19 cellular contexts compared by ENCODE assay signal in genomic region chr10:79301754-79302530, GRCh38. TPM values are rescaled to one million over a fixed set of nuclear protein-coding genes. Genes with fewer than 3 reads are reported as not detected.
DNase-seq lines count a peak whose midpoint lies in the region; ATAC-seq, FAIRE-seq and TF ChIP-seq lines count a peak whose summit lies in the region.
"Had no signal": no experiment of that assay in that cellular context is flagged by ENCODE, and none has a peak within 500 bp of the region (broad histone marks: within the 10 kb centered on the region; RNA-seq: fewer than 3 reads in every experiment).

No MANE protein-coding gene starts in this region.

- peaks cover 30% of the 10 kb centered on the region for H3K36me3 Mint-ChIP-seq in mesothelial cell of epicardium

- H3K79me2 ChIP-seq in GM12878 (ENCODE audit: control insufficient read depth, insufficient read depth, low read length): no peaks in the 10 kb centered on the region

- H3K36me3 ChIP-seq in GM12878 (ENCODE audit: control insufficient read depth in 2 of 2, insufficient read depth in 2 of 2, low read length in 1 of 2): peaks cover 39 to 78% of the 10 kb centered on the region in 2 experiments

- no peaks in the 10 kb centered on the region for H3K4me1 ChIP-seq in GM12878 (ENCODE audit: control insufficient read depth, insufficient read depth, low read length)

- H3K9me3 Mint-ChIP-seq in stimulated activated naive CD8-positive, alpha-beta T cell treated with anti-CD3 and anti-CD28 coated beads, Interleukin-15, amount 100 ng/mL, for 72 hours: no peaks in the 10 kb centered on the region
- H3K9me3 Mint-ChIP-seq in mesothelial cell of epicardium: no peaks in the 10 kb centered on the region
- H3K9me3 Mint-ChIP-seq: CD4-positive, alpha-beta memory T cell had no signal

- H3K4me3 ChIP-seq in GM12878: no peak overlapping the region
- H3K4me3 ChIP-seq: SJCRH30 had no signal

- peak; percentile 27; the same call in 1 of the 2 replicates for TF ChIP-seq POLR2A in GM12878 (IDR thresholded peaks at IDR 0.05; ENCODE audit: low read depth, low read length)

- H3K4me3 Mint-ChIP-seq in stimulated activated naive CD8-positive, alpha-beta T cell treated with anti-CD3 and anti-CD28 coated beads, Interleukin-15, amount 100 ng/mL, for 72 hours: no peak overlapping the region
- H3K4me3 Mint-ChIP-seq in mesothelial cell of epicardium: no peak overlapping the region
- H3K4me3 Mint-ChIP-seq: B cell; CD4-positive, alpha-beta memory T cell had no signal

- SMC1A ChIA-PET in GM12878 (lab: Charles Lee; ENCODE audit: uncharacterized antibody, unreplicated experiment): no interaction called here

- H4K20me1 ChIP-seq in GM12878 (ENCODE audit: control insufficient read depth, insufficient read depth): no peaks in the 10 kb centered on the region

- no peak for TF ChIP-seq CTCF in GM12878 (IDR thresholded peaks at IDR 0.05 in 2 of 3, conservative IDR thresholded peaks at IDR 0.05 in 1 of 3; ENCODE audit: control insufficient read depth in 2 of 3, extremely low read depth in 1 of 3, insufficient read depth in 1 of 3, low read depth in 3 of 3, low read length in 3 of 3)
- TF ChIP-seq CTCF in mesothelial cell of epicardium (IDR thresholded peaks at IDR 0.05; ENCODE audit: unreplicated experiment): no peak

- H3K4me2 ChIP-seq in GM12878 (ENCODE audit: control insufficient read depth, insufficient read depth): no peak overlapping the region

- no peak overlapping the region for H3K27ac ChIP-seq in GM12878 (ENCODE audit: control insufficient read depth, insufficient read depth)
- H3K27ac ChIP-seq: SJCRH30 had no signal

- in situ Hi-C loops in GM12878 (cut with MboI): no loop called here

- POLR2A ChIA-PET in GM12878 (lab: Charles Lee): interaction anchor here (0.7 kb wide), 1 partner anchor 74 kb away, joined by 3 read pairs; no protein-coding TSS in a partner anchor

- CTCF ChIA-PET in GM12878 (lab: Yijun Ruan, JAX): no interaction called here

- DNase-seq in stimulated activated naive CD8-positive, alpha-beta T cell treated with anti-CD3 and anti-CD28 coated beads, Interleukin-15, amount 100 ng/mL, for 72 hours: no peak
- DNase-seq in stimulated activated naive CD8-positive, alpha-beta T cell treated with anti-CD3 and anti-CD28 coated beads, Interleukin-15, Interleukin-2, amounts not matched to agents 100 U/mL and 50 U/mL, for 24 hours: no peak
- DNase-seq in GM12878 (ENCODE audit: low read depth, low spot score) (no peak), mesothelial cell of epicardium (ENCODE audit: low spot score in 2 of 2, unreplicated experiment in 2 of 2) (no peak), posterior vena cava (ENCODE audit: low spot score) (no peak), NCI-H1417 (lab: John Stamatoyannopoulos, UW) (no peak)
- DNase-seq: ACHN; CD4-positive, alpha-beta memory T cell; DMS79; HCEC 1CT; NCI-H1417 treated with DMSO at 0.1 percent for 48 hours; NCI-H2107; NCI-H226; NCI-H526 treated with DMSO at 0.1 percent for 48 hours; SJCRH30 had no signal

- H3K27me3 Mint-ChIP-seq in stimulated activated naive CD8-positive, alpha-beta T cell treated with anti-CD3 and anti-CD28 coated beads, Interleukin-15, amount 100 ng/mL, for 72 hours: no peaks in the 10 kb centered on the region
- H3K27me3 Mint-ChIP-seq in mesothelial cell of epicardium (ENCODE audit: low read depth): no peaks in the 10 kb centered on the region
- H3K27me3 Mint-ChIP-seq: B cell; CD4-positive, alpha-beta memory T cell had no signal

- no peak for FAIRE-seq in GM12878 (lab: Jason Lieb, UNC)
- FAIRE-seq: GM12891 had no signal

- RAD21 ChIA-PET in GM12878 (lab: Charles Lee; ENCODE audit: unreplicated experiment): no interaction called here

- peaks cover 17% of the 10 kb centered on the region for H3K4me1 Mint-ChIP-seq in stimulated activated naive CD8-positive, alpha-beta T cell treated with anti-CD3 and anti-CD28 coated beads, Interleukin-15, amount 100 ng/mL, for 72 hours
- no peaks in the 10 kb centered on the region for H3K4me1 Mint-ChIP-seq in mesothelial cell of epicardium
- H3K4me1 Mint-ChIP-seq: CD4-positive, alpha-beta memory T cell had no signal

- WGBS in GM12878 (ENCODE audit: insufficient coverage, insufficient replicate concordance, low lambda C conversion rate, missing lambda C conversion rate): 90% methylated on average over 19 of the region's 19 CpGs

- H3K27ac Mint-ChIP-seq in stimulated activated naive CD8-positive, alpha-beta T cell treated with anti-CD3 and anti-CD28 coated beads, Interleukin-15, amount 100 ng/mL, for 72 hours: peak overlapping the region in 1 of 2 donors; percentile 10
- peak overlapping the region; percentile 16 for H3K27ac Mint-ChIP-seq in mesothelial cell of epicardium
- H3K27ac Mint-ChIP-seq: B cell had no signal

- peak; percentile 3 for ATAC-seq in stimulated activated naive CD8-positive, alpha-beta T cell treated with anti-CD3 and anti-CD28 coated beads, Interleukin-15, amount 100 ng/mL, for 72 hours
- ATAC-seq in stimulated activated naive CD8-positive, alpha-beta T cell treated with anti-CD3 and anti-CD28 coated beads, Interleukin-15, Interleukin-2, amounts not matched to agents 100 U/mL and 50 U/mL, for 24 hours: no peak
- ATAC-seq in GM12878 (no peak), GM18502 (IDR thresholded peaks at IDR 0.05; ENCODE audit: poor library complexity, unreplicated experiment) (no peak), HG03025 (IDR thresholded peaks at IDR 0.05; ENCODE audit: low FRiP score, unreplicated experiment) (no peak)

- intact Hi-C loops in GM12878 (cut with micrococcal nuclease; ENCODE audit: unreplicated experiment) (no loop called here), posterior vena cava (cut with DNase I) (no loop called here)

- H3K9ac ChIP-seq in GM12878 (ENCODE audit: control insufficient read depth, insufficient read depth, low read length): no peak overlapping the region

- no peak for TF ChIP-seq RAD21 in GM12878 (IDR thresholded peaks at IDR 0.05; ENCODE audit: insufficient read depth, low read depth, low read length)

- H3K9me3 ChIP-seq in GM12878 (replicated peaks; ENCODE audit: control insufficient read depth, insufficient read depth, low read length): no peaks in the 10 kb centered on the region
- H3K9me3 ChIP-seq: SJCRH30 had no signal

- no peaks in the 10 kb centered on the region for H3K27me3 ChIP-seq in GM12878 (replicated peaks in 1 of 2; ENCODE audit: control insufficient read depth in 2 of 2, insufficient read depth in 2 of 2, low read length in 1 of 2)
- H3K27me3 ChIP-seq: SJCRH30 had no signal

- no peak for TF ChIP-seq EP300 in GM12878 (IDR thresholded peaks at IDR 0.05; ENCODE audit: borderline replicate concordance in 1 of 2, control insufficient read depth in 1 of 2, low read depth in 2 of 2, low read length in 2 of 2)

- H2AFZ ChIP-seq in GM12878 (ENCODE audit: control insufficient read depth, low read depth, low read length): no peak overlapping the region

- no TSS peak for BruUV-seq in GM12878 (replicated peaks; lab: Mats Ljungman, UMichigan)

TF ChIP-seq in GM12878, 131 proteins besides CTCF, POLR2A, EP300 and RAD21 (continues in another document):
- TF ChIP-seq ETV6 (conservative IDR thresholded peaks at IDR 0.05 in 1 of 2, IDR thresholded peaks at IDR 0.05 in 1 of 2; ENCODE audit: borderline replicate concordance in 1 of 2, low read depth in 1 of 2) (no peak), RUNX3 (IDR thresholded peaks at IDR 0.05; ENCODE audit: low read length) (no peak), ZNF217 (IDR thresholded peaks at IDR 0.05) (no peak), ZNF592 (IDR thresholded peaks at IDR 0.05) (no peak)

RNA-seq across cellular contexts. Expression of gene PPIF, which starts 45.3 kb away (rescaled TPM):
- total RNA-seq in GM12878 (2013; cell fraction: nucleolus; rRNA removed): 73.4 and 105 TPM in 2 replicates
- 52.1 and 52.4 TPM in 2 replicates for total RNA-seq in GM12878 (2014; rRNA removed)
- total RNA-seq in GM12878 (2014; rRNA removed; fragmentation: Illumina TruSeq; extraction: Trizol): 69.0 and 78.3 TPM in 2 replicates
- total RNA-seq in GM12878 (2021): 162 and 180 TPM in 2 replicates
- 78.0 TPM for polyA plus RNA-seq in GM12878 (2011; ENCODE audit: low read depth)
- 111 and 145 TPM in 2 replicates for polyA plus RNA-seq in GM12878 (2011; rRNA removed)
- 220 and 257 TPM in 2 replicates for polyA plus RNA-seq in GM12878 (2011; cell fraction: cytosol; rRNA removed)
- polyA plus RNA-seq in GM12878 (2011; cell fraction: nucleus; rRNA removed): 250 and 304 TPM in 2 replicates
- 81.9 and 104 TPM in 2 replicates for polyA plus RNA-seq in GM12878 (2012)
- polyA plus RNA-seq in GM12878 (2014; fragmentation: Illumina TruSeq; extraction: Trizol): 106 and 164 TPM in 2 replicates
- 10 to 100 TPM; 28.8 to 71.9 TPM for polyA plus RNA-seq in GM12878 (2014; fragmentation: Nextera tagmentation; extraction: Ambion mirVana)
- polyA plus RNA-seq in GM12878 (2014; rRNA removed): 127 and 129 TPM in 2 replicates
- 100 to 1,000 TPM; 129 to 140 TPM for polyA plus RNA-seq in GM12878 (2016; fragmentation: Nextera tagmentation; extraction: Ambion mirVana)
- polyA minus RNA-seq in GM12878 (2011; rRNA and poly(A)+ RNA removed): 132 and 134 TPM in 2 replicates
- 44.8 and 52.4 TPM in 2 replicates for polyA minus RNA-seq in GM12878 (2011; cell fraction: cytosol; rRNA and poly(A)+ RNA removed)
- 114 and 180 TPM in 2 replicates for polyA minus RNA-seq in GM12878 (2011; cell fraction: nucleus; rRNA and poly(A)+ RNA removed)
- 35.1 to 37.3 TPM (median 36.3 TPM) in 3 replicates for total RNA-seq in mesothelial cell of epicardium
- total RNA-seq in posterior vena cava: 10 to 100 TPM; 20.4 to 23.9 TPM
